In genomic region chr1:5928714-5929400, GRCh38 we compare ENCODE assay signal across 25 cellular contexts.
DNase-seq lines count a peak whose midpoint lies in the region; TF ChIP-seq lines count a peak whose summit lies in the region.
"Had no signal": no experiment of that assay in that cellular context is flagged by ENCODE, and none has a peak within 500 bp of the region (broad histone marks: within the 10 kb centered on the region; RNA-seq: fewer than 3 reads in every experiment).

No MANE protein-coding gene starts in this region.

- H3K9me3 ChIP-seq in breast epithelium (no peaks in the 10 kb centered on the region), mesenchymal stem cell (ENCODE audit: control insufficient read depth, low read length) (no peaks in the 10 kb centered on the region), MM.1S (replicated peaks; ENCODE audit: insufficient read depth, low read length) (no peaks in the 10 kb centered on the region)
- H3K9me3 ChIP-seq: SJCRH30 had no signal

- H3K9me2 ChIP-seq in MM.1S (replicated peaks; ENCODE audit: insufficient read depth, low read length), result no peaks in the 10 kb centered on the region

- H3K4me1 Mint-ChIP-seq in MCF 10A (ENCODE audit: insufficient read depth, unreplicated experiment) (peaks cover 16% of the 10 kb centered on the region), progenitor cell of endocrine pancreas (ENCODE audit: low read depth) (peaks cover 5% of the 10 kb centered on the region)
- H3K4me1 Mint-ChIP-seq: B cell had no signal

- no peaks in the 10 kb centered on the region for H3K79me2 ChIP-seq in MM.1S (ENCODE audit: low read length)

- H2AFZ ChIP-seq in mesenchymal stem cell (ENCODE audit: low read depth, low read length) (no peak overlapping the region), MM.1S (ENCODE audit: low read length) (no peak overlapping the region)
- H2AFZ ChIP-seq: GM23248 had no signal

- no peak for TF ChIP-seq POLR2A in breast epithelium (IDR thresholded peaks at IDR 0.05)

- H3K27ac Mint-ChIP-seq in MCF 10A (ENCODE audit: low read depth, unreplicated experiment), result peak overlapping the region; percentile 8
- H3K27ac Mint-ChIP-seq in progenitor cell of endocrine pancreas, result no peak overlapping the region
- H3K27ac Mint-ChIP-seq: B cell; CD8-positive, alpha-beta T cell had no signal

- H3K27ac ChIP-seq in breast epithelium (no peak overlapping the region), mesenchymal stem cell (ENCODE audit: low read length, poor library complexity, severe bottlenecking) (no peak overlapping the region), MM.1S (ENCODE audit: low read length) (no peak overlapping the region)
- H3K27ac ChIP-seq: 22Rv1, C4-2B, GM23248, SJCRH30 had no signal

- BruUV-seq in MCF 10A (replicated peaks; lab: Mats Ljungman, UMichigan), result no TSS peak

- H4K20me1 ChIP-seq in MM.1S (ENCODE audit: insufficient read depth, low read length), result no peaks in the 10 kb centered on the region

- no peak overlapping the region for H3K14ac ChIP-seq in mesenchymal stem cell (ENCODE audit: low read length in 2 of 2)

- WGBS in mesenchymal stem cell, result 87% methylated on average over 2 of the region's 4 CpGs

- H3K9me3 Mint-ChIP-seq in MCF 10A (ENCODE audit: unreplicated experiment), result no peaks in the 10 kb centered on the region
- H3K9me3 Mint-ChIP-seq in progenitor cell of endocrine pancreas (ENCODE audit: low read depth), result peaks cover 6% of the 10 kb centered on the region

- no peaks in the 10 kb centered on the region for H3K79me1 ChIP-seq in mesenchymal stem cell (replicated peaks; ENCODE audit: low read length, poor library complexity, severe bottlenecking)

- no peak overlapping the region for H2BK5ac ChIP-seq in mesenchymal stem cell (ENCODE audit: low read depth, low read length, poor library complexity, severe bottlenecking)

- H3K36me3 ChIP-seq in breast epithelium (no peaks in the 10 kb centered on the region), mesenchymal stem cell (ENCODE audit: control insufficient read depth in 1 of 2, insufficient read depth in 2 of 2, low read depth in 1 of 2, low read length in 2 of 2) (peaks cover 17 to 40% of the 10 kb centered on the region in 2 experiments), MM.1S (replicated peaks; ENCODE audit: insufficient read depth, low read length) (no peaks in the 10 kb centered on the region)

- no peak for DNase-seq in MCF 10A (ENCODE audit: unreplicated experiment)
- DNase-seq in breast epithelium (ENCODE audit: low spot score in 2 of 2), result no peak
- DNase-seq in globus pallidus (ENCODE audit: low spot score), result peak; percentile 61
- peak; percentile 20 for DNase-seq in putamen (ENCODE audit: low spot score)
- no peak for DNase-seq in progenitor cell of endocrine pancreas (ENCODE audit: low spot score, unreplicated experiment)
- no peak for DNase-seq in mesenchymal stem cell
- no peak for DNase-seq in MM.1S
- DNase-seq: DMS79 treated with DMSO at 0.1 percent for 48 hours, GF-D8, GM23248, H7, Kasumi-1, NCI-H1105 treated with DMSO at 0.1 percent for 48 hours, NCI-H146, NCI-H1930, NCI-H2107, NCI-H446, NCI-H524 treated with DMSO at 0.1 percent for 48 hours, NCI-H774, SJCRH30 had no signal

- no peak overlapping the region for H2BK12ac ChIP-seq in mesenchymal stem cell (ENCODE audit: low read length in 2 of 2)

- POLR2A ChIA-PET in MCF 10A (lab: Yijun Ruan, JAX), result interaction anchor here (1.1 kb wide), 1 partner anchor 9 kb away, joined by 3 read pairs; no protein-coding TSS in a partner anchor

- H3K27me3 Mint-ChIP-seq in MCF 10A (ENCODE audit: insufficient read depth, unreplicated experiment) (no peaks in the 10 kb centered on the region), progenitor cell of endocrine pancreas (no peaks in the 10 kb centered on the region)
- H3K27me3 Mint-ChIP-seq: B cell had no signal

- H3K9ac ChIP-seq in mesenchymal stem cell (ENCODE audit: low read length) (no peak overlapping the region), MM.1S (ENCODE audit: low read length) (no peak overlapping the region)
- H3K9ac ChIP-seq: GM23248 had no signal

- H3K4me3 ChIP-seq in breast epithelium, result no peak overlapping the region
- no peak overlapping the region for H3K4me3 ChIP-seq in mesenchymal stem cell (ENCODE audit: insufficient read depth in 1 of 2, low read depth in 1 of 2, low read length in 2 of 2)
- H3K4me3 ChIP-seq in MM.1S (ENCODE audit: low read length), result no peak overlapping the region
- H3K4me3 ChIP-seq: GM23248, K562, SJCRH30 had no signal

- no peak overlapping the region for H4K8ac ChIP-seq in mesenchymal stem cell (ENCODE audit: low read length)

- H3K36me3 Mint-ChIP-seq in MCF 10A (ENCODE audit: insufficient read depth, unreplicated experiment) (peaks cover 42% of the 10 kb centered on the region), progenitor cell of endocrine pancreas (ENCODE audit: insufficient read depth) (peaks cover 36% of the 10 kb centered on the region)

- no peaks in the 10 kb centered on the region for H3K27me3 ChIP-seq in breast epithelium
- H3K27me3 ChIP-seq in mesenchymal stem cell (ENCODE audit: control insufficient read depth in 1 of 2, insufficient read depth in 1 of 2, low read length in 2 of 2), result no peaks in the 10 kb centered on the region
- no peaks in the 10 kb centered on the region for H3K27me3 ChIP-seq in MM.1S (replicated peaks; ENCODE audit: insufficient read depth, low read length)
- H3K27me3 ChIP-seq: SJCRH30 had no signal

- no peak overlapping the region for H3K23ac ChIP-seq in mesenchymal stem cell (ENCODE audit: low read length in 2 of 2)

- H3K4me3 Mint-ChIP-seq in MCF 10A (ENCODE audit: unreplicated experiment), result no peak overlapping the region
- H3K4me3 Mint-ChIP-seq in progenitor cell of endocrine pancreas (ENCODE audit: low read depth), result no peak overlapping the region
- H3K4me3 Mint-ChIP-seq: B cell; CD8-positive, alpha-beta T cell had no signal

- no peak overlapping the region for H2AK5ac ChIP-seq in mesenchymal stem cell (ENCODE audit: low read length, severe bottlenecking)

- H2BK120ac ChIP-seq in mesenchymal stem cell (ENCODE audit: low read depth, low read length), result no peak overlapping the region

- H2BK15ac ChIP-seq in mesenchymal stem cell (ENCODE audit: low read depth, poor library complexity, severe bottlenecking), result no peak overlapping the region

- H3K18ac ChIP-seq in mesenchymal stem cell (ENCODE audit: low read depth in 1 of 2, low read length in 2 of 2), result no peak overlapping the region

- intact Hi-C loops in MCF 10A (cut with micrococcal nuclease), result no loop called here
- intact Hi-C loops in breast epithelium (cut with DNase I; ENCODE audit: low total_unique reads), result no loop called here

- H3K4me1 ChIP-seq in breast epithelium (no peaks in the 10 kb centered on the region), mesenchymal stem cell (ENCODE audit: control insufficient read depth, insufficient read depth, low read depth, low read length) (no peaks in the 10 kb centered on the region), MM.1S (ENCODE audit: low read length) (no peaks in the 10 kb centered on the region)

- no peak overlapping the region for H3K4ac ChIP-seq in mesenchymal stem cell (ENCODE audit: low read depth in 1 of 2, low read length in 2 of 2)

- TF ChIP-seq CTCF in MCF 10A (IDR thresholded peaks at IDR 0.05; ENCODE audit: unreplicated experiment) (no peak), breast epithelium (IDR thresholded peaks at IDR 0.05) (no peak), progenitor cell of endocrine pancreas (IDR thresholded peaks at IDR 0.05; ENCODE audit: unreplicated experiment) (no peak), MM.1S (IDR thresholded peaks at IDR 0.05; ENCODE audit: low read length) (no peak)

- CTCF ChIA-PET in MCF 10A (lab: Yijun Ruan, JAX), result interaction anchor here (1.0 kb wide), 1 partner anchor 14 kb away, joined by 3 read pairs; no protein-coding TSS in a partner anchor

- H3F3A ChIP-seq in MM.1S (ENCODE audit: insufficient read depth, low read length), result no peaks in the 10 kb centered on the region

- no peak overlapping the region for H4K91ac ChIP-seq in mesenchymal stem cell (ENCODE audit: low read length)

- H3K4me2 ChIP-seq in mesenchymal stem cell (ENCODE audit: low read length, poor library complexity, severe bottlenecking), result no peak overlapping the region
- H3K4me2 ChIP-seq in MM.1S (ENCODE audit: low read depth, low read length), result no peak overlapping the region

Comparison
In these comparisons a context has a peak if more than half of its experiments do, and no peak if none do; other contexts are left out.
1. DNase-seq: peak in globus pallidus (single experiment) and putamen (single experiment); none in MCF 10A (single experiment), breast epithelium (0 of 2), progenitor cell of endocrine pancreas (single experiment), mesenchymal stem cell (single experiment) and MM.1S (single experiment).